Comparison of ENCODE assay signal across 23 cellular contexts in genomic region chr3:125037498-125038150, GRCh38. TPM values are rescaled to one million over a fixed set of nuclear protein-coding genes. Genes with fewer than 3 reads are reported as not detected.
DNase-seq lines count a peak whose midpoint lies in the region; ATAC-seq and TF ChIP-seq lines count a peak whose summit lies in the region.
"Had no signal": no experiment of that assay in that cellular context is flagged by ENCODE, and none has a peak within 500 bp of the region (broad histone marks: within the 10 kb centered on the region; RNA-seq: fewer than 3 reads in every experiment).

No MANE protein-coding gene starts in this region.

- intact Hi-C loops in breast epithelium (cut with DNase I; ENCODE audit: low total_unique reads) = no loop called here
- intact Hi-C loops in MCF 10A (cut with micrococcal nuclease) = no loop called here
- intact Hi-C loops in CD4-positive, alpha-beta memory T cell (cut with micrococcal nuclease) = no loop called here

- no peak overlapping the region for H3K4me3 Mint-ChIP-seq in MCF 10A (ENCODE audit: unreplicated experiment)
- no peak overlapping the region for H3K4me3 Mint-ChIP-seq in CD4-positive, alpha-beta memory T cell
- H3K4me3 Mint-ChIP-seq: mesothelial cell of epicardium, nephron progenitor cell had no signal

- no CpG with 5 or more reads among the region's 2 CpGs for WGBS in trophoblast cell (ENCODE audit: extremely low coverage, insufficient coverage, insufficient read length)

- no peaks in the 10 kb centered on the region for H3K27me3 ChIP-seq in breast epithelium
- no peaks in the 10 kb centered on the region for H3K27me3 ChIP-seq in trophoblast cell (ENCODE audit: insufficient read depth, low read length)
- H3K27me3 ChIP-seq in CD4-positive, alpha-beta memory T cell (ENCODE audit: insufficient read depth, low read length) = no peaks in the 10 kb centered on the region
- H3K27me3 ChIP-seq: BLaER1, dorsolateral prefrontal cortex, sigmoid colon had no signal

- ATAC-seq in esophagus mucosa (peak; percentile 83), GM18519 (IDR thresholded peaks at IDR 0.05; ENCODE audit: low FRiP score, unreplicated experiment) (no peak)
- ATAC-seq: A549, HepG2, left colon had no signal

- no peaks in the 10 kb centered on the region for H3K36me3 ChIP-seq in breast epithelium
- no peaks in the 10 kb centered on the region for H3K36me3 ChIP-seq in trophoblast cell (ENCODE audit: control insufficient read depth in 1 of 2, insufficient read depth in 2 of 2, low read length in 2 of 2)
- no peaks in the 10 kb centered on the region for H3K36me3 ChIP-seq in CD4-positive, alpha-beta memory T cell (ENCODE audit: insufficient read depth, low read length)
- H3K36me3 ChIP-seq: BLaER1, sigmoid colon had no signal

- H3K79me2 ChIP-seq in trophoblast cell (ENCODE audit: control insufficient read depth, insufficient read depth, low read length, poor library complexity) = peaks cover 7% of the 10 kb centered on the region

- no peak overlapping the region for H2BK12ac ChIP-seq in trophoblast cell (ENCODE audit: low read length)

- no peak overlapping the region for H2AFZ ChIP-seq in trophoblast cell (ENCODE audit: insufficient read depth, low read length, poor library complexity)

- POLR2A ChIA-PET in MCF 10A (lab: Yijun Ruan, JAX) = interaction anchor here (0.7 to 1.0 kb wide), 2 partner anchors 21 to 53 kb away, joined by 3 read pairs; no protein-coding TSS in a partner anchor
- POLR2A ChIA-PET in CD4-positive, alpha-beta memory T cell (lab: Charles Lee; ENCODE audit: partially characterized antibody) = interaction anchor here (1.2 kb wide), 1 partner anchor 15 kb away, joined by 8 read pairs; no protein-coding TSS in a partner anchor

- H3K4me1 ChIP-seq in breast epithelium (no peaks in the 10 kb centered on the region), trophoblast cell (ENCODE audit: control insufficient read depth in 1 of 2, insufficient read depth in 2 of 2, low read length in 2 of 2) (peaks cover 12 to 23% of the 10 kb centered on the region in 2 experiments)
- no peaks in the 10 kb centered on the region for H3K4me1 ChIP-seq in CD4-positive, alpha-beta memory T cell (ENCODE audit: insufficient read depth, low read length)

- no peak overlapping the region for H2BK120ac ChIP-seq in trophoblast cell (ENCODE audit: insufficient read depth, low read length, poor library complexity)

- TF ChIP-seq CTCF in breast epithelium (IDR thresholded peaks at IDR 0.05) (no peak), MCF 10A (IDR thresholded peaks at IDR 0.05; ENCODE audit: unreplicated experiment) (no peak), foreskin fibroblast (IDR thresholded peaks at IDR 0.05; ENCODE audit: low read depth, low read length) (no peak)

- H3K27ac ChIP-seq in breast epithelium (peak overlapping the region; percentile 80 to 81), trophoblast cell (ENCODE audit: low read depth, low read length) (no peak overlapping the region)
- H3K27ac ChIP-seq in CD4-positive, alpha-beta memory T cell (ENCODE audit: low read depth, low read length) = no peak overlapping the region
- H3K27ac ChIP-seq: A549, BLaER1 had no signal

- H3K4me2 ChIP-seq in trophoblast cell (ENCODE audit: low read length) = no peak overlapping the region
- H3K4me2 ChIP-seq: A549, BLaER1 had no signal

- no peak overlapping the region for H4K12ac ChIP-seq in trophoblast cell (ENCODE audit: low read depth, low read length)

- H3K27ac Mint-ChIP-seq in MCF 10A (ENCODE audit: low read depth, unreplicated experiment) = no peak overlapping the region
- H3K27ac Mint-ChIP-seq in CD4-positive, alpha-beta memory T cell = peak overlapping the region in 1 of 7 donors; percentile 4
- H3K27ac Mint-ChIP-seq: mesothelial cell of epicardium, nephron progenitor cell had no signal

- no peaks in the 10 kb centered on the region for H3K4me1 Mint-ChIP-seq in MCF 10A (ENCODE audit: insufficient read depth, unreplicated experiment)
- H3K4me1 Mint-ChIP-seq in CD4-positive, alpha-beta memory T cell = peaks cover 17 to 51% (median 32%) of the 10 kb centered on the region in 4 donors

- H3K4me3 ChIP-seq in breast epithelium = no peak overlapping the region
- H3K4me3 ChIP-seq in trophoblast cell (ENCODE audit: low read depth, low read length) = no peak overlapping the region
- H3K4me3 ChIP-seq in foreskin fibroblast (ENCODE audit: low read depth in 1 of 2, low read length in 2 of 2) = no peak overlapping the region
- no peak overlapping the region for H3K4me3 ChIP-seq in CD4-positive, alpha-beta memory T cell (ENCODE audit: low read length in 2 of 2)
- H3K4me3 ChIP-seq: A549, BLaER1, dorsolateral prefrontal cortex, sigmoid colon had no signal

- CTCF ChIA-PET in MCF 10A (lab: Yijun Ruan, JAX) = interaction anchor here (0.5 kb wide), 1 partner anchor 18 kb away, joined by 4 read pairs; the partner anchor contains the start of gene HEG1
- CTCF ChIA-PET in CD4-positive, alpha-beta memory T cell (lab: Charles Lee; ENCODE audit: partially characterized antibody) = no interaction called here

- no peaks in the 10 kb centered on the region for H3K9me3 Mint-ChIP-seq in MCF 10A (ENCODE audit: unreplicated experiment)
- H3K9me3 Mint-ChIP-seq in CD4-positive, alpha-beta memory T cell = peaks cover 0 to 15% (median 10%) of the 10 kb centered on the region in 8 donors

- peak overlapping the region; percentile 5 for H3K23ac ChIP-seq in trophoblast cell (ENCODE audit: low read length)

- peaks cover 13% of the 10 kb centered on the region for H3K79me1 ChIP-seq in trophoblast cell (ENCODE audit: low read length)

- no peak for DNase-seq in breast epithelium (ENCODE audit: low spot score in 2 of 2)
- DNase-seq in MCF 10A (ENCODE audit: unreplicated experiment) = no peak
- peak in 1 of 2 donors; percentile 26 for DNase-seq in trophoblast cell
- no peak for DNase-seq in NCI-H2227 treated with DMSO at 0.1 percent for 48 hours (lab: John Stamatoyannopoulos, UW)
- DNase-seq in foreskin fibroblast = no peak
- DNase-seq in CD4-positive, alpha-beta memory T cell = no peak
- DNase-seq: activated CD4-positive, alpha-beta T cell treated with anti-CD3 and anti-CD28 coated beads for 48 hours; activated effector memory CD4-positive, alpha-beta T cell treated with Interleukin-2 at 50 U/mL for 16 hours; dorsolateral prefrontal cortex; erythroblast; left colon; NCI-H1417; NCI-H2171 treated with DMSO at 0.1 percent for 48 hours; nephron progenitor cell; posterior cingulate gyrus; Right ventricle myocardium superior; sigmoid colon had no signal

- H2AK5ac ChIP-seq in trophoblast cell (ENCODE audit: low read length) = no peak overlapping the region

- H3K27me3 Mint-ChIP-seq in MCF 10A (ENCODE audit: insufficient read depth, unreplicated experiment) = no peaks in the 10 kb centered on the region
- H3K27me3 Mint-ChIP-seq in CD4-positive, alpha-beta memory T cell = no peaks in the 10 kb centered on the region

- H4K91ac ChIP-seq in trophoblast cell (ENCODE audit: low read depth, low read length) = no peak overlapping the region

- H3K9ac ChIP-seq in trophoblast cell (ENCODE audit: low read length) = no peak overlapping the region
- H3K9ac ChIP-seq: BLaER1 had no signal

- no TSS peak for BruUV-seq in MCF 10A (replicated peaks; lab: Mats Ljungman, UMichigan)

- peak overlapping the region; percentile 26 for H3K18ac ChIP-seq in trophoblast cell (ENCODE audit: low read length)

- H3K36me3 Mint-ChIP-seq in MCF 10A (ENCODE audit: insufficient read depth, unreplicated experiment) = no peaks in the 10 kb centered on the region
- peaks cover 13 to 30% of the 10 kb centered on the region in 2 donors for H3K36me3 Mint-ChIP-seq in CD4-positive, alpha-beta memory T cell

- no peak overlapping the region for H2BK5ac ChIP-seq in trophoblast cell (ENCODE audit: low read depth, low read length, poor library complexity)

- TF ChIP-seq POLR2A in breast epithelium (IDR thresholded peaks at IDR 0.05) = no peak

- no peak overlapping the region for H4K8ac ChIP-seq in trophoblast cell (ENCODE audit: low read depth, low read length)

- H3K14ac ChIP-seq in trophoblast cell (ENCODE audit: low read length) = no peak overlapping the region

- no peaks in the 10 kb centered on the region for H3K9me3 ChIP-seq in breast epithelium
- H3K9me3 ChIP-seq in trophoblast cell (ENCODE audit: insufficient read depth, low read depth, low read length) = no peaks in the 10 kb centered on the region
- no peaks in the 10 kb centered on the region for H3K9me3 ChIP-seq in CD4-positive, alpha-beta memory T cell (ENCODE audit: control insufficient read depth in 1 of 2, low read length in 2 of 2)

- H3K4ac ChIP-seq in trophoblast cell (ENCODE audit: low read depth, low read length) = peak overlapping the region; percentile 56

RNA-seq across cellular contexts. Expression of gene HEG1, which starts 18.2 kb away (rescaled TPM):
- total RNA-seq in breast epithelium = 10 to 100 TPM; 36.0 to 45.9 (median 45.1) TPM
- total RNA-seq in MCF 10A (2022) = 8.6 and 10.3 TPM in 2 replicates
- 13.0 TPM for total RNA-seq in esophagus mucosa
- 59.6 and 62.6 TPM in 2 replicates for polyA plus RNA-seq in trophoblast cell (2013)
- total RNA-seq in CD4-positive, alpha-beta memory T cell = 10 to 100 TPM; 20.2 to 21.7 TPM
- polyA plus RNA-seq in CD4-positive, alpha-beta memory T cell = 1 to 10 TPM; 1.1 to 4.7 TPM

Comparison
In these comparisons a context has a peak if more than half of its experiments do, and no peak if none do; other contexts are left out.
1. H3K27ac ChIP-seq: peak in breast epithelium (2 of 2); none in trophoblast cell (single experiment) and CD4-positive, alpha-beta memory T cell (single experiment).